Comparison of ENCODE assay signal across 18 cellular contexts in the genomic region with DNA sequence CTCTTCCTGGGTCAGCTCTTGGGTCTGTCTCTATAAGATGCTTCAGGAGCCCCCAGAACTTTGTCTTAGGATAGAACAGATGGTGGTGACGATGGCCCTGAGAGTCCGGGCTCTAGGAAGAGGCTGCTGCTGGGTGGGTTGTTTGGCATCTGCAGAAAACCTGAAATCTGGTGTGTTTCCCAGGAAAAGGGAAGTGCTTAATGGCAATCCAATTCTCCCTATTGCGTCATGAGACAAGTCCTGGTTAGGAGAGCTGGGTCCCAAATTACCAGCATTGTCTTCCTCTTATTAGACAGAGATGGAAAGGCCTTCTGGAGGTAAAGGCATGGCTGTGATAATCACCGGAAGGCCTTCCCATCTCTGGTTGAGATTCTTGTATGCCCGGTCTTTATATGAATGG. TPM values are rescaled to one million over a fixed set of nuclear protein-coding genes. Genes with fewer than 3 reads are reported as not detected.
DNase-seq lines count a peak whose midpoint lies in the region; ATAC-seq lines count a peak whose summit lies in the region.
"Had no signal": no experiment of that assay in that cellular context is flagged by ENCODE, and none has a peak within 500 bp of the region (broad histone marks: within the 10 kb centered on the region; RNA-seq: fewer than 3 reads in every experiment).

No MANE protein-coding gene starts in this region.

- no peak for DNase-seq in activated CD4-positive, alpha-beta T cell treated with anti-CD3 and anti-CD28 coated beads, Interleukin-2, amount 10 ng/mL, durations not matched to agents 7 days and 5 days
- DNase-seq in activated CD4-positive, alpha-beta T cell treated with anti-CD3 and anti-CD28 coated beads for 1 hour: no peak
- no peak for DNase-seq in stimulated activated naive CD8-positive, alpha-beta T cell treated with anti-CD3 and anti-CD28 coated beads, Interleukin-15, amount 100 ng/mL, for 72 hours
- DNase-seq in activated T-helper 1 cell treated with anti-CD3 and anti-CD28 coated beads, Interleukin-12 subunit alpha, Interleukin-12 subunit beta, Interleukin-2, Interleukin-4 antibody, amounts not matched to agents 30 ng/mL and 10 ng/mL and 1 ng/mL, durations not matched to agents 14 hours and 24 hours and 36 hours (ENCODE audit: low spot score): no peak
- DNase-seq in EL (no peak), NK-92 (lab: John Stamatoyannopoulos, UW; ENCODE audit: unreplicated experiment) (no peak), SKM-1 (lab: John Stamatoyannopoulos, UW; ENCODE audit: unreplicated experiment) (no peak)
- DNase-seq: C1 segment of cervical spinal cord, GF-D8, NCI-H1048, NCI-H1436 treated with DMSO at 0.1 percent for 48 hours, NCI-H2029 treated with DMSO at 0.1 percent for 48 hours, NCI-H774 had no signal

- no peak for ATAC-seq in stimulated activated naive CD8-positive, alpha-beta T cell treated with anti-CD3 and anti-CD28 coated beads, Interleukin-15, amount 100 ng/mL, for 72 hours
- ATAC-seq: GM23338, HCT116, Panc1 had no signal

- no peaks in the 10 kb centered on the region for H3K9me3 Mint-ChIP-seq in activated CD4-positive, alpha-beta T cell treated with anti-CD3 and anti-CD28 coated beads, Interleukin-2, amount 10 ng/mL, durations not matched to agents 7 days and 5 days
- no peaks in the 10 kb centered on the region for H3K9me3 Mint-ChIP-seq in stimulated activated naive CD8-positive, alpha-beta T cell treated with anti-CD3 and anti-CD28 coated beads, Interleukin-15, Interleukin-2, amounts not matched to agents 100 ng/mL and 50 ng/mL, for 24 hours
- H3K9me3 Mint-ChIP-seq in stimulated activated naive CD8-positive, alpha-beta T cell treated with anti-CD3 and anti-CD28 coated beads, Interleukin-15, amount 100 ng/mL, for 72 hours: peaks cover 0 to 4% of the 10 kb centered on the region in 2 donors
- H3K9me3 Mint-ChIP-seq in activated T-helper 1 cell treated with anti-CD3 and anti-CD28 coated beads, Interleukin-12 subunit alpha, Interleukin-12 subunit beta, Interleukin-2, Interleukin-4 antibody, amounts not matched to agents 30 ng/mL and 10 ng/mL and 1 ng/mL, durations not matched to agents 14 hours and 24 hours and 36 hours: no peaks in the 10 kb centered on the region
- H3K9me3 Mint-ChIP-seq: GM23338, IgD-negative memory B cell had no signal

- H3K36me3 Mint-ChIP-seq in activated CD4-positive, alpha-beta T cell treated with anti-CD3 and anti-CD28 coated beads, Interleukin-2, amount 10 ng/mL, durations not matched to agents 7 days and 5 days (ENCODE audit: low read depth): peaks cover 5% of the 10 kb centered on the region
- H3K36me3 Mint-ChIP-seq in stimulated activated naive CD8-positive, alpha-beta T cell treated with anti-CD3 and anti-CD28 coated beads, Interleukin-15, Interleukin-2, amounts not matched to agents 100 ng/mL and 50 ng/mL, for 24 hours (ENCODE audit: low read depth): no peaks in the 10 kb centered on the region
- H3K36me3 Mint-ChIP-seq in activated T-helper 1 cell treated with anti-CD3 and anti-CD28 coated beads, Interleukin-12 subunit alpha, Interleukin-12 subunit beta, Interleukin-2, Interleukin-4 antibody, amounts not matched to agents 30 ng/mL and 10 ng/mL and 1 ng/mL, durations not matched to agents 14 hours and 24 hours and 36 hours (ENCODE audit: low read depth): peaks cover 26% of the 10 kb centered on the region
- H3K36me3 Mint-ChIP-seq: IgD-negative memory B cell had no signal

- CTCF ChIA-PET in activated CD4-positive, alpha-beta T cell treated with anti-CD3 and anti-CD28 coated beads, Interleukin-2, amount 10 ng/mL, durations not matched to agents 7 days and 5 days (lab: Charles Lee): interaction anchor here (0.8 to 3.7 kb wide), 6 partner anchors 10 to 270 kb away, joined by 3 to 12 read pairs (median 4); no protein-coding TSS in a partner anchor

- peak overlapping the region; percentile 88 for H3K27ac Mint-ChIP-seq in activated CD4-positive, alpha-beta T cell treated with anti-CD3 and anti-CD28 coated beads, Interleukin-2, amount 10 ng/mL, durations not matched to agents 7 days and 5 days
- H3K27ac Mint-ChIP-seq in stimulated activated naive CD8-positive, alpha-beta T cell treated with anti-CD3 and anti-CD28 coated beads, Interleukin-15, Interleukin-2, amounts not matched to agents 100 ng/mL and 50 ng/mL, for 24 hours: peak overlapping the region; percentile 12
- H3K27ac Mint-ChIP-seq in stimulated activated naive CD8-positive, alpha-beta T cell treated with anti-CD3 and anti-CD28 coated beads, Interleukin-15, amount 100 ng/mL, for 72 hours: no peak overlapping the region
- peak overlapping the region; percentile 79 for H3K27ac Mint-ChIP-seq in activated T-helper 1 cell treated with anti-CD3 and anti-CD28 coated beads, Interleukin-12 subunit alpha, Interleukin-12 subunit beta, Interleukin-2, Interleukin-4 antibody, amounts not matched to agents 30 ng/mL and 10 ng/mL and 1 ng/mL, durations not matched to agents 14 hours and 24 hours and 36 hours
- H3K27ac Mint-ChIP-seq: GM23338, IgD-negative memory B cell had no signal

- intact Hi-C loops in activated T-helper 1 cell treated with anti-CD3 and anti-CD28 coated beads, Interleukin-12 subunit alpha, Interleukin-12 subunit beta, Interleukin-2, Interleukin-4 antibody, amounts not matched to agents 30 ng/mL and 10 ng/mL and 1 ng/mL, durations not matched to agents 14 hours and 24 hours and 36 hours (cut with micrococcal nuclease): no loop called here

- H3K27me3 Mint-ChIP-seq in activated CD4-positive, alpha-beta T cell treated with anti-CD3 and anti-CD28 coated beads, Interleukin-2, amount 10 ng/mL, durations not matched to agents 7 days and 5 days: no peaks in the 10 kb centered on the region
- peaks cover 10% of the 10 kb centered on the region for H3K27me3 Mint-ChIP-seq in stimulated activated naive CD8-positive, alpha-beta T cell treated with anti-CD3 and anti-CD28 coated beads, Interleukin-15, Interleukin-2, amounts not matched to agents 100 ng/mL and 50 ng/mL, for 24 hours
- H3K27me3 Mint-ChIP-seq in stimulated activated naive CD8-positive, alpha-beta T cell treated with anti-CD3 and anti-CD28 coated beads, Interleukin-15, amount 100 ng/mL, for 72 hours: peaks cover 26% of the 10 kb centered on the region
- no peaks in the 10 kb centered on the region for H3K27me3 Mint-ChIP-seq in activated T-helper 1 cell treated with anti-CD3 and anti-CD28 coated beads, Interleukin-12 subunit alpha, Interleukin-12 subunit beta, Interleukin-2, Interleukin-4 antibody, amounts not matched to agents 30 ng/mL and 10 ng/mL and 1 ng/mL, durations not matched to agents 14 hours and 24 hours and 36 hours (ENCODE audit: insufficient read depth)

- H3K4me1 Mint-ChIP-seq in activated CD4-positive, alpha-beta T cell treated with anti-CD3 and anti-CD28 coated beads, Interleukin-2, amount 10 ng/mL, durations not matched to agents 7 days and 5 days: peaks cover 30% of the 10 kb centered on the region
- no peaks in the 10 kb centered on the region for H3K4me1 Mint-ChIP-seq in stimulated activated naive CD8-positive, alpha-beta T cell treated with anti-CD3 and anti-CD28 coated beads, Interleukin-15, Interleukin-2, amounts not matched to agents 100 ng/mL and 50 ng/mL, for 24 hours (ENCODE audit: low read depth)
- H3K4me1 Mint-ChIP-seq in stimulated activated naive CD8-positive, alpha-beta T cell treated with anti-CD3 and anti-CD28 coated beads, Interleukin-15, amount 100 ng/mL, for 72 hours: peaks cover 10% of the 10 kb centered on the region
- peaks cover 57% of the 10 kb centered on the region for H3K4me1 Mint-ChIP-seq in activated T-helper 1 cell treated with anti-CD3 and anti-CD28 coated beads, Interleukin-12 subunit alpha, Interleukin-12 subunit beta, Interleukin-2, Interleukin-4 antibody, amounts not matched to agents 30 ng/mL and 10 ng/mL and 1 ng/mL, durations not matched to agents 14 hours and 24 hours and 36 hours (ENCODE audit: low read depth)

- POLR2A ChIA-PET in activated CD4-positive, alpha-beta T cell treated with anti-CD3 and anti-CD28 coated beads, Interleukin-2, amount 10 ng/mL, durations not matched to agents 7 days and 5 days (lab: Charles Lee): interaction anchor here (0.6 to 0.7 kb wide), 2 partner anchors 13 to 72 kb away, joined by 3 read pairs; no protein-coding TSS in a partner anchor

- H3K4me3 Mint-ChIP-seq in activated CD4-positive, alpha-beta T cell treated with anti-CD3 and anti-CD28 coated beads, Interleukin-2, amount 10 ng/mL, durations not matched to agents 7 days and 5 days: no peak overlapping the region
- no peak overlapping the region for H3K4me3 Mint-ChIP-seq in stimulated activated naive CD8-positive, alpha-beta T cell treated with anti-CD3 and anti-CD28 coated beads, Interleukin-15, Interleukin-2, amounts not matched to agents 100 ng/mL and 50 ng/mL, for 24 hours
- H3K4me3 Mint-ChIP-seq in stimulated activated naive CD8-positive, alpha-beta T cell treated with anti-CD3 and anti-CD28 coated beads, Interleukin-15, amount 100 ng/mL, for 72 hours: peak overlapping the region in 1 of 2 donors; percentile 11
- peak overlapping the region; percentile 62 for H3K4me3 Mint-ChIP-seq in activated T-helper 1 cell treated with anti-CD3 and anti-CD28 coated beads, Interleukin-12 subunit alpha, Interleukin-12 subunit beta, Interleukin-2, Interleukin-4 antibody, amounts not matched to agents 30 ng/mL and 10 ng/mL and 1 ng/mL, durations not matched to agents 14 hours and 24 hours and 36 hours
- H3K4me3 Mint-ChIP-seq: GM23338 had no signal

RNA-seq across cellular contexts. Expression of a gene that starts 48.9 kb away (rescaled TPM):
- 10 to 100 TPM; 35.3 to 36.3 TPM for total RNA-seq in activated CD4-positive, alpha-beta T cell treated with anti-CD3 and anti-CD28 coated beads, Interleukin-2, amount 10 ng/mL, durations not matched to agents 7 days and 5 days
- total RNA-seq in activated T-helper 1 cell treated with anti-CD3 and anti-CD28 coated beads, Interleukin-12 subunit alpha, Interleukin-12 subunit beta, Interleukin-2, Interleukin-4 antibody, amounts not matched to agents 30 ng/mL and 10 ng/mL and 1 ng/mL, durations not matched to agents 14 hours and 24 hours and 36 hours: 154 and 155 TPM in 2 replicates

Comparison
In these comparisons a context has a peak if more than half of its experiments do, and no peak if none do; other contexts are left out.
1. H3K27ac Mint-ChIP-seq: peak in activated CD4-positive, alpha-beta T cell treated with anti-CD3 and anti-CD28 coated beads, Interleukin-2, amount 10 ng/mL, durations not matched to agents 7 days and 5 days (single experiment), stimulated activated naive CD8-positive, alpha-beta T cell treated with anti-CD3 and anti-CD28 coated beads, Interleukin-15, Interleukin-2, amounts not matched to agents 100 ng/mL and 50 ng/mL, for 24 hours (single experiment) and activated T-helper 1 cell treated with anti-CD3 and anti-CD28 coated beads, Interleukin-12 subunit alpha, Interleukin-12 subunit beta, Interleukin-2, Interleukin-4 antibody, amounts not matched to agents 30 ng/mL and 10 ng/mL and 1 ng/mL, durations not matched to agents 14 hours and 24 hours and 36 hours (single experiment); none in stimulated activated naive CD8-positive, alpha-beta T cell treated with anti-CD3 and anti-CD28 coated beads, Interleukin-15, amount 100 ng/mL, for 72 hours (0 of 2).